In the genomic region with DNA sequence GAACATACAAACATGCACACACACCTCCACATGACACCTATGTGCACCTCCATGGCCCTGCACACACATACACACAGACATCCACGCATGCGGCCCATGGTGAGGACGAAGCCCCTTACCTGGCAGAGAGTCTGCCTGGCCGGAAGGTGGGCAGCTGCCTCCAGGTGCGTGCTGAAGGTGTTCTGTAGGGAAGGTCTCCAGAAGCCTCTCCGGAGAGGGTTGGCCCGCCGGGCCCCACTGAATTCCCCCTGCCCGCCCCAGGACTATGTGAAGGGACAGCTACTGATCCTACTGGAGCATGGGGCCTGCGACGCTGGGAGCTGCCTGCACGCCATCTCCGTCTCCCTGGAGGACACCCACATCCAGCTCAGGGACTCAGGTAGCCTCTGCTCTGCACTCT, we compare ENCODE assay signal across 1 cellular context.
TF ChIP-seq lines count a peak whose summit lies in the region.

No MANE protein-coding gene starts in this region.

TF ChIP-seq in H1, 55 proteins besides CTCF, POLR2A, EP300 and RAD21:
- TF ChIP-seq, protein P1, sequence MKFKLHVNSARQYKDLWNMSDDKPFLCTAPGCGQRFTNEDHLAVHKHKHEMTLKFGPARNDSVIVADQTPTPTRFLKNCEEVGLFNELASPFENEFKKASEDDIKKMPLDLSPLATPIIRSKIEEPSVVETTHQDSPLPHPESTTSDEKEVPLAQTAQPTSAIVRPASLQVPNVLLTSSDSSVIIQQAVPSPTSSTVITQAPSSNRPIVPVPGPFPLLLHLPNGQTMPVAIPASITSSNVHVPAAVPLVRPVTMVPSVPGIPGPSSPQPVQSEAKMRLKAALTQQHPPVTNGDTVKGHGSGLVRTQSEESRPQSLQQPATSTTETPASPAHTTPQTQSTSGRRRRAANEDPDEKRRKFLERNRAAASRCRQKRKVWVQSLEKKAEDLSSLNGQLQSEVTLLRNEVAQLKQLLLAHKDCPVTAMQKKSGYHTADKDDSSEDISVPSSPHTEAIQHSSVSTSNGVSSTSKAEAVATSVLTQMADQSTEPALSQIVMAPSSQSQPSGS (IDR thresholded peaks at IDR 0.05; ENCODE audit: low read length) = no peak
- TF ChIP-seq BACH1 (IDR thresholded peaks at IDR 0.05; ENCODE audit: low read length) (no peak), CREB1 (IDR thresholded peaks at IDR 0.05) (no peak), CTBP2 (IDR thresholded peaks at IDR 0.05; ENCODE audit: borderline replicate concordance, insufficient read depth, insufficient read length, low read length) (no peak), SUZ12 (IDR thresholded peaks at IDR 0.05; ENCODE audit: low read length) (no peak), KDM4A (IDR thresholded peaks at IDR 0.05; ENCODE audit: low read depth, low read length, severe bottlenecking) (no peak), SIN3A (conservative IDR thresholded peaks at IDR 0.05 in 1 of 2, IDR thresholded peaks at IDR 0.05 in 1 of 2; ENCODE audit: low read depth in 1 of 2, low read length in 2 of 2) (no peak), BCL11A (IDR thresholded peaks at IDR 0.05; ENCODE audit: low read depth in 2 of 2, low read length in 2 of 2) (no peak), TAF1 (IDR thresholded peaks at IDR 0.05; ENCODE audit: low read depth, low read length) (no peak), NANOG (IDR thresholded peaks at IDR 0.05; ENCODE audit: insufficient read depth, low read depth, low read length, poor library complexity, severe bottlenecking) (no peak), HDAC2 (IDR thresholded peaks at IDR 0.05; ENCODE audit: borderline replicate concordance in 1 of 2, low read depth in 2 of 2, low read length in 2 of 2) (no peak), ASH2L (IDR thresholded peaks at IDR 0.05; ENCODE audit: low read length) (no peak), EGR1 (IDR thresholded peaks at IDR 0.05; ENCODE audit: borderline replicate concordance, low read depth, low read length) (no peak)
- TF ChIP-seq, protein P2, sequence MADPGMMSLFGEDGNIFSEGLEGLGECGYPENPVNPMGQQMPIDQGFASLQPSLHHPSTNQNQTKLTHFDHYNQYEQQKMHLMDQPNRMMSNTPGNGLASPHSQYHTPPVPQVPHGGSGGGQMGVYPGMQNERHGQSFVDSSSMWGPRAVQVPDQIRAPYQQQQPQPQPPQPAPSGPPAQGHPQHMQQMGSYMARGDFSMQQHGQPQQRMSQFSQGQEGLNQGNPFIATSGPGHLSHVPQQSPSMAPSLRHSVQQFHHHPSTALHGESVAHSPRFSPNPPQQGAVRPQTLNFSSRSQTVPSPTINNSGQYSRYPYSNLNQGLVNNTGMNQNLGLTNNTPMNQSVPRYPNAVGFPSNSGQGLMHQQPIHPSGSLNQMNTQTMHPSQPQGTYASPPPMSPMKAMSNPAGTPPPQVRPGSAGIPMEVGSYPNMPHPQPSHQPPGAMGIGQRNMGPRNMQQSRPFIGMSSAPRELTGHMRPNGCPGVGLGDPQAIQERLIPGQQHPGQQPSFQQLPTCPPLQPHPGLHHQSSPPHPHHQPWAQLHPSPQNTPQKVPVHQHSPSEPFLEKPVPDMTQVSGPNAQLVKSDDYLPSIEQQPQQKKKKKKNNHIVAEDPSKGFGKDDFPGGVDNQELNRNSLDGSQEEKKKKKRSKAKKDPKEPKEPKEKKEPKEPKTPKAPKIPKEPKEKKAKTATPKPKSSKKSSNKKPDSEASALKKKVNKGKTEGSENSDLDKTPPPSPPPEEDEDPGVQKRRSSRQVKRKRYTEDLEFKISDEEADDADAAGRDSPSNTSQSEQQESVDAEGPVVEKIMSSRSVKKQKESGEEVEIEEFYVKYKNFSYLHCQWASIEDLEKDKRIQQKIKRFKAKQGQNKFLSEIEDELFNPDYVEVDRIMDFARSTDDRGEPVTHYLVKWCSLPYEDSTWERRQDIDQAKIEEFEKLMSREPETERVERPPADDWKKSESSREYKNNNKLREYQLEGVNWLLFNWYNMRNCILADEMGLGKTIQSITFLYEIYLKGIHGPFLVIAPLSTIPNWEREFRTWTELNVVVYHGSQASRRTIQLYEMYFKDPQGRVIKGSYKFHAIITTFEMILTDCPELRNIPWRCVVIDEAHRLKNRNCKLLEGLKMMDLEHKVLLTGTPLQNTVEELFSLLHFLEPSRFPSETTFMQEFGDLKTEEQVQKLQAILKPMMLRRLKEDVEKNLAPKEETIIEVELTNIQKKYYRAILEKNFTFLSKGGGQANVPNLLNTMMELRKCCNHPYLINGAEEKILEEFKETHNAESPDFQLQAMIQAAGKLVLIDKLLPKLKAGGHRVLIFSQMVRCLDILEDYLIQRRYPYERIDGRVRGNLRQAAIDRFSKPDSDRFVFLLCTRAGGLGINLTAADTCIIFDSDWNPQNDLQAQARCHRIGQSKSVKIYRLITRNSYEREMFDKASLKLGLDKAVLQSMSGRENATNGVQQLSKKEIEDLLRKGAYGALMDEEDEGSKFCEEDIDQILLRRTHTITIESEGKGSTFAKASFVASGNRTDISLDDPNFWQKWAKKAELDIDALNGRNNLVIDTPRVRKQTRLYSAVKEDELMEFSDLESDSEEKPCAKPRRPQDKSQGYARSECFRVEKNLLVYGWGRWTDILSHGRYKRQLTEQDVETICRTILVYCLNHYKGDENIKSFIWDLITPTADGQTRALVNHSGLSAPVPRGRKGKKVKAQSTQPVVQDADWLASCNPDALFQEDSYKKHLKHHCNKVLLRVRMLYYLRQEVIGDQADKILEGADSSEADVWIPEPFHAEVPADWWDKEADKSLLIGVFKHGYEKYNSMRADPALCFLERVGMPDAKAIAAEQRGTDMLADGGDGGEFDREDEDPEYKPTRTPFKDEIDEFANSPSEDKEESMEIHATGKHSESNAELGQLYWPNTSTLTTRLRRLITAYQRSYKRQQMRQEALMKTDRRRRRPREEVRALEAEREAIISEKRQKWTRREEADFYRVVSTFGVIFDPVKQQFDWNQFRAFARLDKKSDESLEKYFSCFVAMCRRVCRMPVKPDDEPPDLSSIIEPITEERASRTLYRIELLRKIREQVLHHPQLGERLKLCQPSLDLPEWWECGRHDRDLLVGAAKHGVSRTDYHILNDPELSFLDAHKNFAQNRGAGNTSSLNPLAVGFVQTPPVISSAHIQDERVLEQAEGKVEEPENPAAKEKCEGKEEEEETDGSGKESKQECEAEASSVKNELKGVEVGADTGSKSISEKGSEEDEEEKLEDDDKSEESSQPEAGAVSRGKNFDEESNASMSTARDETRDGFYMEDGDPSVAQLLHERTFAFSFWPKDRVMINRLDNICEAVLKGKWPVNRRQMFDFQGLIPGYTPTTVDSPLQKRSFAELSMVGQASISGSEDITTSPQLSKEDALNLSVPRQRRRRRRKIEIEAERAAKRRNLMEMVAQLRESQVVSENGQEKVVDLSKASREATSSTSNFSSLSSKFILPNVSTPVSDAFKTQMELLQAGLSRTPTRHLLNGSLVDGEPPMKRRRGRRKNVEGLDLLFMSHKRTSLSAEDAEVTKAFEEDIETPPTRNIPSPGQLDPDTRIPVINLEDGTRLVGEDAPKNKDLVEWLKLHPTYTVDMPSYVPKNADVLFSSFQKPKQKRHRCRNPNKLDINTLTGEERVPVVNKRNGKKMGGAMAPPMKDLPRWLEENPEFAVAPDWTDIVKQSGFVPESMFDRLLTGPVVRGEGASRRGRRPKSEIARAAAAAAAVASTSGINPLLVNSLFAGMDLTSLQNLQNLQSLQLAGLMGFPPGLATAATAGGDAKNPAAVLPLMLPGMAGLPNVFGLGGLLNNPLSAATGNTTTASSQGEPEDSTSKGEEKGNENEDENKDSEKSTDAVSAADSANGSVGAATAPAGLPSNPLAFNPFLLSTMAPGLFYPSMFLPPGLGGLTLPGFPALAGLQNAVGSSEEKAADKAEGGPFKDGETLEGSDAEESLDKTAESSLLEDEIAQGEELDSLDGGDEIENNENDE (IDR thresholded peaks at IDR 0.05; ENCODE audit: insufficient replicate concordance, low read length) = no peak
